8 cellular contexts compared by ENCODE assay signal in the genomic region with DNA sequence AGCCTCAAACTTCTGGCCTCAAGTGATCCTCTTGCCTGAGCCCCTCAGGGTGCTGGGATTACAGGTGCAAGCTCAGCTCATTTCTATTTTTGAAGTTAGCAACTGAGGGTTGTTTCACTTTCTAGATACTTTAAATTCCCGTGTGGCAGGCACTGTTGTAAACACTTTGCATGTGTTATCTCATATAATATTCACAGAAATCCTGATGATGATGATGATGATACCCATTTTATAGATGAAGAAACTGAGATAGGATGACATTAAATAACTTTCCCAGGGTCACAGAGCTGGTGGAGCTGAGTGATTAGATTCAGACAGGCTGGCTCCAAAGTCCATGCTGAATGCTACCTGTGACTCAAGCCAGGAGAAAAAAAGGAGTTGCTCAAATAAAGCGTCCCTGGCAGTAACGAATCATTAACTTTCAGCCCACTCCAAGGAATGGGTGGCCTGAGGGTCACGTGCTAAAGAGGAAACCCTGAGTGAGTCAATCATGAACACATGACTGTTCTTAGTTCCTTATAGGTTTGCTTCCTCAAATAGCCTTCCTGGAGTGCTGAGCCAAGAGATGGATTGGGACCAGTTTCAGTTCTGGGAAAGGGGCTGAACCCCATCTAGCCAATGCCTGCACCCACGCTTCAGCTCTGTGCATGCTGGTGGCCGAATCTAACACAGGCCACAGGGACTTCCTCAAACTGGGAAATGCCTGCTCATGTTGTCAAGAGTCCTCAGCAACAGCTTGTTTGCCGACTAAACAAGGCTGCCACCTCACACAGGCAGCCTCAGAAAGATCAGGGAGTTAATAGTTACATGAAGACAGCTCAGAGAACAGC. TPM values are rescaled to one million over a fixed set of nuclear protein-coding genes. Genes with fewer than 3 reads are reported as not detected.
DNase-seq lines count a peak whose midpoint lies in the region; ATAC-seq and TF ChIP-seq lines count a peak whose summit lies in the region.

No MANE protein-coding gene starts in this region.

- peak; percentile 50 for TF ChIP-seq POLR2A in GM19099 (IDR thresholded peaks at IDR 0.05; ENCODE audit: extremely low read depth, insufficient read length, low read depth)

- no peaks in the 10 kb centered on the region for H3K9me3 Mint-ChIP-seq in brain
- H3K9me3 Mint-ChIP-seq in stimulated activated naive B cell treated with anti-CD40 and anti-IgM and Interleukin-4, amounts not matched to agents 10 μg/mL and 1 μg/mL and 100 μg/mL, for 72 hours = no peaks in the 10 kb centered on the region

- H3K36me3 Mint-ChIP-seq in brain = no peaks in the 10 kb centered on the region
- peaks cover 0 to 2% of the 10 kb centered on the region in 2 donors for H3K36me3 Mint-ChIP-seq in stimulated activated naive B cell treated with anti-CD40 and anti-IgM and Interleukin-4, amounts not matched to agents 10 μg/mL and 1 μg/mL and 100 μg/mL, for 72 hours

- peak overlapping the region; percentile 43 to 95 (median 86) for H3K27ac Mint-ChIP-seq in brain
- peak overlapping the region; percentile 96 for H3K27ac Mint-ChIP-seq in stimulated activated naive B cell treated with anti-CD40 and anti-IgM and Interleukin-4, amounts not matched to agents 10 μg/mL and 1 μg/mL and 100 μg/mL, for 72 hours

- no peak for TF ChIP-seq CTCF in brain (conservative IDR thresholded peaks at IDR 0.05)

- H3K27me3 Mint-ChIP-seq in brain = no peaks in the 10 kb centered on the region
- no peaks in the 10 kb centered on the region for H3K27me3 Mint-ChIP-seq in stimulated activated naive B cell treated with anti-CD40 and anti-IgM and Interleukin-4, amounts not matched to agents 10 μg/mL and 1 μg/mL and 100 μg/mL, for 72 hours

- DNase-seq in DMS53 treated with DMSO at 0.1 percent for 48 hours (lab: John Stamatoyannopoulos, UW; ENCODE audit: unreplicated experiment) (peak; percentile 100), NCI-H526 (lab: John Stamatoyannopoulos, UW) (peak; percentile 52 to 56), islet precursor cell (peak; percentile 93), DMS114 treated with DMSO at 0.1 percent for 48 hours (lab: John Stamatoyannopoulos, UW; ENCODE audit: unreplicated experiment) (no peak)
- peak; percentile 73 for DNase-seq in stimulated activated naive B cell treated with anti-CD40 and anti-IgM and Interleukin-4, amounts not matched to agents 10 μg/mL and 1 μg/mL and 100 μg/mL, for 72 hours

- peak overlapping the region in 4 of 5 experiments; percentile 52 to 62 (median 58) for H3K4me3 Mint-ChIP-seq in brain
- H3K4me3 Mint-ChIP-seq in stimulated activated naive B cell treated with anti-CD40 and anti-IgM and Interleukin-4, amounts not matched to agents 10 μg/mL and 1 μg/mL and 100 μg/mL, for 72 hours = peak overlapping the region; percentile 55 to 61

- peak; percentile 59 for ATAC-seq in HG03108 (IDR thresholded peaks at IDR 0.05; ENCODE audit: unreplicated experiment)
- peak; percentile 87 to 89 for ATAC-seq in stimulated activated naive B cell treated with anti-CD40 and anti-IgM and Interleukin-4, amounts not matched to agents 10 μg/mL and 1 μg/mL and 100 μg/mL, for 72 hours (replicated peaks)

- peaks cover 14% of the 10 kb centered on the region for H3K4me1 Mint-ChIP-seq in brain
- peaks cover 46 to 61% of the 10 kb centered on the region in 2 donors for H3K4me1 Mint-ChIP-seq in stimulated activated naive B cell treated with anti-CD40 and anti-IgM and Interleukin-4, amounts not matched to agents 10 μg/mL and 1 μg/mL and 100 μg/mL, for 72 hours

RNA-seq across cellular contexts. Expression of a gene that starts 52.8 kb away (rescaled TPM):
- polyA plus RNA-seq in brain (ENCODE audit: insufficient read depth, low read depth, low replicate concordance) = 0.97 TPM
